ENCODE assay signal across 14 cellular contexts in genomic region chr14:69135133-69135532, GRCh38.
"Had no signal": no experiment of that assay in that cellular context is flagged by ENCODE, and none has a peak within 500 bp of the region (broad histone marks: within the 10 kb centered on the region; RNA-seq: fewer than 3 reads in every experiment).

No MANE protein-coding gene starts in this region.

- H3K27me3 ChIP-seq: breast epithelium, dorsolateral prefrontal cortex, right atrium auricular region, thyroid gland, vagina had no signal

- H3K27ac Mint-ChIP-seq: activated naive CD8-positive, alpha-beta T cell treated with anti-CD3 and anti-CD28 coated beads, Interleukin-2, amount 10 ng/mL, durations not matched to agents 7 days and 5 days; immature natural killer cell; mesothelial cell of epicardium; WTC11 had no signal

- H3K36me3 ChIP-seq: breast epithelium, lower lobe of right lung, right atrium auricular region, thyroid gland, vagina had no signal

- H3K9me3 ChIP-seq: breast epithelium, lower lobe of right lung, right atrium auricular region, thyroid gland, vagina had no signal

- H3K27me3 Mint-ChIP-seq: activated naive CD8-positive, alpha-beta T cell treated with anti-CD3 and anti-CD28 coated beads, Interleukin-2, amount 10 ng/mL, durations not matched to agents 7 days and 5 days had no signal

- H3K27ac ChIP-seq: breast epithelium, dorsolateral prefrontal cortex, lower lobe of right lung, right atrium auricular region, thyroid gland, vagina had no signal

- DNase-seq: activated CD4-positive, alpha-beta T cell treated with anti-CD3 and anti-CD28 coated beads for 48 hours; activated naive CD8-positive, alpha-beta T cell treated with anti-CD3 and anti-CD28 coated beads, Interleukin-2, amount 10 ng/mL, durations not matched to agents 7 days and 5 days; anterior cingulate cortex; dorsolateral prefrontal cortex; immature natural killer cell; lower lobe of right lung; posterior cingulate gyrus; thyroid gland had no signal

- H3K4me3 ChIP-seq: breast epithelium, dorsolateral prefrontal cortex, lower lobe of right lung, right atrium auricular region, smooth muscle cell, thyroid gland, vagina had no signal

- H3K36me3 Mint-ChIP-seq: WTC11 had no signal

- ATAC-seq: lower lobe of right lung, WTC11 had no signal

- H3K9me3 Mint-ChIP-seq: activated naive CD8-positive, alpha-beta T cell treated with anti-CD3 and anti-CD28 coated beads, Interleukin-2, amount 10 ng/mL, durations not matched to agents 7 days and 5 days; immature natural killer cell; mesothelial cell of epicardium; WTC11 had no signal

- H3K4me3 Mint-ChIP-seq: activated naive CD8-positive, alpha-beta T cell treated with anti-CD3 and anti-CD28 coated beads, Interleukin-2, amount 10 ng/mL, durations not matched to agents 7 days and 5 days; immature natural killer cell; mesothelial cell of epicardium; WTC11 had no signal

- H3K4me1 ChIP-seq: breast epithelium had no signal
